ENCODE assay signal across 18 cellular contexts in the genomic region with DNA sequence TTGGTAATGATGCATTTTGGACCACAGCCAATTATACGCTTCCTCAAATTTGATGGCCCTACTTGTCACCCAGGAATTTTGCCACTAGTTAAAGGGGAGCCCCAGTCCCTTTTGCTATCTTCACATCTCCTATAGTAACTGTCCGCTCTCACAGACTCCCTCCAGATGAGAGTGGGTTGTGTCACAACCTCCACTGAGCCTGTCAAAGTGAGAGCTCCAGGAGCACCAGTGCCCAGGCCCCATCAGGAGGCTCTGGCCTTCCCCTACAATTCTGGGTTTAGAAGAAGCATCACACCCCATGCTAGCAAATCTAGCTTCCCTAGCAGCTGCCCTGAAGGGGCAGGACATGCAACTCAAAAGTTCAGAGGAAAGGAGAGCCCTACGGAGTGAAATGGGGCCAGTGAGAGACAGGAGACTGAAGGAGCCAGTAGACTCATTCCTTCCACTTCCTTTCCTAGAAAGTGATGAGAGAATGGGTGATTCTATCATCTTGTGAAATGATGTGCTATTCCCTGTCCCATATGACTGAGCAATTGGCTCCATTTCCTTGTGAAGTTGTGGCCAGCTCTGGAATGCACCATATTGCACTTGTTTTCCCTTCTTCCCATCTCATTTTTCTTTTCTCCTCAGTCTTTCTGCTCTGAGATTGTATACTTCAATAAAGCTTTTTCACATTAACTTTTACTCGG.
DNase-seq lines count a peak whose midpoint lies in the region; ATAC-seq, FAIRE-seq and TF ChIP-seq lines count a peak whose summit lies in the region.
"Had no signal": no experiment of that assay in that cellular context is flagged by ENCODE, and none has a peak within 500 bp of the region (broad histone marks: within the 10 kb centered on the region; RNA-seq: fewer than 3 reads in every experiment).

No MANE protein-coding gene starts in this region.

- POLR2A ChIA-PET in K562 (lab: Yijun Ruan, JAX) (no interaction called here), PC-9 (lab: Charles Lee; ENCODE audit: unreplicated experiment) (no interaction called here)

- H3K4me2 ChIP-seq in K562 (ENCODE audit: insufficient read depth, low read length) (no peak overlapping the region), PC-9 (no peak overlapping the region)

- intact Hi-C loops in K562 (cut with micrococcal nuclease) (no loop called here), left lung (cut with DNase I) (no loop called here), PC-9 (cut with micrococcal nuclease; ENCODE audit: unreplicated experiment) (no loop called here), thyroid gland (cut with DNase I) (no loop called here), uterus (cut with DNase I; ENCODE audit: low total_unique reads) (no loop called here)

- no peaks in the 10 kb centered on the region for H3F3A ChIP-seq in PC-9 (ENCODE audit: insufficient read depth, low read depth)

- H3K4me1 ChIP-seq in K562 (replicated peaks in 1 of 2; ENCODE audit: control insufficient read depth in 2 of 2, insufficient read depth in 2 of 2, low read length in 2 of 2) (no peaks in the 10 kb centered on the region), left lung (no peaks in the 10 kb centered on the region), PC-9 (replicated peaks; ENCODE audit: insufficient read depth) (no peaks in the 10 kb centered on the region; the same call in 1 of the 2 replicates), thyroid gland (no peaks in the 10 kb centered on the region), uterus (no peaks in the 10 kb centered on the region)

- TF ChIP-seq CTCF in K562 (IDR thresholded peaks at IDR 0.05 in 2 of 3, conservative IDR thresholded peaks at IDR 0.05 in 1 of 3; ENCODE audit: insufficient read depth in 2 of 3, low read depth in 1 of 3, low read length in 3 of 3) (no peak), left lung (IDR thresholded peaks at IDR 0.05) (no peak), PC-9 (conservative IDR thresholded peaks at IDR 0.05) (no peak), thyroid gland (IDR thresholded peaks at IDR 0.05) (no peak), uterus (IDR thresholded peaks at IDR 0.05) (no peak)

- no peaks in the 10 kb centered on the region for H4K20me1 ChIP-seq in K562 (replicated peaks; ENCODE audit: control insufficient read depth, insufficient read depth, low read length)
- H4K20me1 ChIP-seq in PC-9 (ENCODE audit: insufficient read depth), result no peaks in the 10 kb centered on the region

- no peaks in the 10 kb centered on the region for H3K79me2 ChIP-seq in K562 (ENCODE audit: control insufficient read depth, insufficient read depth, low read length)
- H3K79me2 ChIP-seq in PC-9 (ENCODE audit: low read depth), result no peaks in the 10 kb centered on the region

- ATAC-seq in K562, result no peak
- ATAC-seq in left lung, result peak; percentile 18
- ATAC-seq in GM19467 (IDR thresholded peaks at IDR 0.05; ENCODE audit: unreplicated experiment), result no peak
- ATAC-seq: activated CD4-positive, CD25-positive, alpha-beta regulatory T cell treated with anti-CD3 and anti-CD28 coated beads, Interleukin-2, amount 50 U/mL, for 24 hours had no signal

- H3K9me3 ChIP-seq in K562 (replicated peaks; ENCODE audit: control insufficient read depth, insufficient read depth, low read depth, low read length) (no peaks in the 10 kb centered on the region), left lung (no peaks in the 10 kb centered on the region), PC-9 (ENCODE audit: insufficient read depth, low read depth) (no peaks in the 10 kb centered on the region; the same call in 1 of the 2 replicates), thyroid gland (no peaks in the 10 kb centered on the region), uterus (no peaks in the 10 kb centered on the region)
- H3K9me3 ChIP-seq: heart left ventricle, sigmoid colon had no signal

- WGBS in K562 (ENCODE audit: insufficient coverage, low coverage, missing lambda C conversion rate), result 0% methylated on average over 4 of the region's 4 CpGs
- WGBS in thyroid gland, 2 donors, result 90 to 92% methylated on average over 4 of the region's 4 CpGs

- H3K4me3 ChIP-seq in K562 (no peak overlapping the region), left lung (no peak overlapping the region), PC-9 (no peak overlapping the region), thyroid gland (replicated peaks in 1 of 3) (no peak overlapping the region), uterus (no peak overlapping the region)
- H3K4me3 ChIP-seq: heart left ventricle, sigmoid colon had no signal

- DNase-seq in AG20443 (ENCODE audit: low spot score) (peak; percentile 81), HT1080 (ENCODE audit: low read depth) (peak; percentile 39), K562 (ENCODE audit: extremely low read depth in 1 of 4, low spot score in 3 of 4) (no peak), left lung (no peak), PC-9 (no peak), thyroid gland (no peak), uterus (no peak)
- DNase-seq: cerebellar nuclear complex; heart left ventricle; kidney; NCI-H2081 treated with DMSO at 0.1 percent for 48 hours; NCI-H82; sigmoid colon; stimulated activated CD4-positive, alpha-beta T cell treated with anti-CD3 and anti-CD28 coated beads, Interleukin-4, amount 100 ng/mL, for 4 hours had no signal

- H3K9me2 ChIP-seq in PC-9 (ENCODE audit: insufficient read depth), result no peaks in the 10 kb centered on the region

- TF ChIP-seq POLR2A in K562 (conservative IDR thresholded peaks at IDR 0.05) (no peak), thyroid gland (IDR thresholded peaks at IDR 0.05) (no peak), uterus (IDR thresholded peaks at IDR 0.05) (no peak)

- no peak for TF ChIP-seq RAD21 in K562 (CRISPR knock-in tag; conservative IDR thresholded peaks at IDR 0.05 in 1 of 2, IDR thresholded peaks at IDR 0.05 in 1 of 2)

- H3K9me1 ChIP-seq in K562 (ENCODE audit: control insufficient read depth, insufficient read depth, low read length), result no peaks in the 10 kb centered on the region

- H3K36me3 ChIP-seq in K562 (ENCODE audit: control insufficient read depth, insufficient read depth, low read length) (no peaks in the 10 kb centered on the region), left lung (peaks cover 0 to 13% of the 10 kb centered on the region in 2 donors), PC-9 (ENCODE audit: low read depth) (no peaks in the 10 kb centered on the region), thyroid gland (no peaks in the 10 kb centered on the region), uterus (no peaks in the 10 kb centered on the region)
- H3K36me3 ChIP-seq: sigmoid colon had no signal

- no peak for TF ChIP-seq EP300 in K562 (IDR thresholded peaks at IDR 0.05; ENCODE audit: low read length)

- in situ Hi-C loops in K562 (cut with MboI), result no loop called here

- H3K9ac ChIP-seq in K562 (ENCODE audit: insufficient read depth in 1 of 2, low read depth in 2 of 2, low read length in 2 of 2), result no peak overlapping the region

- BruUV-seq in K562 (replicated peaks; lab: Mats Ljungman, UMichigan) (no TSS peak), PC-9 (replicated peaks; lab: Mats Ljungman, UMichigan) (no TSS peak)

- H3K27me3 ChIP-seq in K562 (ENCODE audit: control insufficient read depth in 2 of 2, insufficient read depth in 2 of 2, low read length in 2 of 2) (no peaks in the 10 kb centered on the region), left lung (no peaks in the 10 kb centered on the region), PC-9 (ENCODE audit: insufficient read depth, low read depth) (no peaks in the 10 kb centered on the region), thyroid gland (no peaks in the 10 kb centered on the region), uterus (no peaks in the 10 kb centered on the region)
- H3K27me3 ChIP-seq: heart left ventricle, sigmoid colon had no signal

- H2AFZ ChIP-seq in K562 (ENCODE audit: low read depth, low read length) (no peak overlapping the region), PC-9 (no peak overlapping the region)

- FAIRE-seq in K562 (lab: Jason Lieb, UNC), result no peak
- FAIRE-seq: kidney had no signal

- CTCF ChIA-PET in K562 (lab: Yijun Ruan, JAX; ENCODE audit: low intra/inter-chr PET ratio) (interaction anchor here (0.6 kb wide), 1 partner anchor 13 kb away, joined by 3 read pairs; no protein-coding TSS in a partner anchor), PC-9 (lab: Charles Lee) (no interaction called here)

- H3K27ac ChIP-seq in K562 (ENCODE audit: extremely low read depth, low read depth, low read length), result no peak overlapping the region
- no peak overlapping the region for H3K27ac ChIP-seq in left lung
- no peak overlapping the region for H3K27ac ChIP-seq in PC-9
- no peak overlapping the region for H3K27ac ChIP-seq in thyroid gland
- no peak overlapping the region for H3K27ac ChIP-seq in uterus
- H3K27ac ChIP-seq: C4-2B, heart left ventricle, RWPE1, sigmoid colon had no signal

TF ChIP-seq in K562, 482 proteins besides CTCF, POLR2A, EP300 and RAD21 (continues in another document):
- no peak for TF ChIP-seq CBFB (CRISPR knock-in tag; IDR thresholded peaks at IDR 0.05)
- TF ChIP-seq CBX8 (IDR thresholded peaks at IDR 0.05; ENCODE audit: borderline replicate concordance, extremely low read depth, low read depth, low read length, poor library complexity, severe bottlenecking), result no peak
- peak; percentile 29; the same call in 1 of the 2 replicates for TF ChIP-seq NFIC (IDR thresholded peaks at IDR 0.05)
- TF ChIP-seq TFAP4 (CRISPR knock-in tag; IDR thresholded peaks at IDR 0.05; ENCODE audit: borderline replicate concordance), result no peak
- no peak for TF ChIP-seq ZBED1 (IDR thresholded peaks at IDR 0.05)
- TF ChIP-seq ZFX (CRISPR knock-in tag; IDR thresholded peaks at IDR 0.05), result no peak

Comparison
In these comparisons a context has a peak if more than half of its experiments do, and no peak if none do; other contexts are left out.
1. DNase-seq: peak in AG20443 (single experiment) and HT1080 (single experiment); none in K562 (0 of 4), left lung (0 of 2), PC-9 (0 of 2), thyroid gland (0 of 2) and uterus (0 of 2).